In genomic region chr17:3603870-3604259, GRCh38 we compare ENCODE assay signal across 1 cellular context.
TF ChIP-seq lines count a peak whose summit lies in the region.

No MANE protein-coding gene starts in this region.

TF ChIP-seq in SK-N-SH treated with all-trans-retinoic acid at 6 μM for 48 hours, 23 proteins besides CTCF, POLR2A, EP300 and RAD21 (continued from another document):
- TF ChIP-seq GLIS3 (CRISPR knock-in tag; IDR thresholded peaks at IDR 0.05) (no peak), TSHZ2 (CRISPR knock-in tag; IDR thresholded peaks at IDR 0.05) (no peak), BACH2 (CRISPR knock-in tag; IDR thresholded peaks at IDR 0.05; ENCODE audit: borderline replicate concordance) (no peak), ESRRG (CRISPR knock-in tag; IDR thresholded peaks at IDR 0.05) (no peak), PATZ1 (CRISPR knock-in tag; IDR thresholded peaks at IDR 0.05; ENCODE audit: borderline replicate concordance) (no peak), ZNF8 (CRISPR knock-in tag; IDR thresholded peaks at IDR 0.05) (no peak), ZFP3 (CRISPR knock-in tag; IDR thresholded peaks at IDR 0.05) (no peak), CREB5 (CRISPR knock-in tag; IDR thresholded peaks at IDR 0.05; ENCODE audit: low read depth) (no peak), CSDC2 (CRISPR knock-in tag; IDR thresholded peaks at IDR 0.05) (no peak), ZNF565 (CRISPR knock-in tag; conservative IDR thresholded peaks at IDR 0.05; ENCODE audit: low read depth) (no peak)
TF ChIP-seq in SK-N-SH treated with all-trans-retinoic acid at 6 μM for 48 hours: peak in this region for 0.
